ENCODE assay signal across 5 cellular contexts in the genomic region with DNA sequence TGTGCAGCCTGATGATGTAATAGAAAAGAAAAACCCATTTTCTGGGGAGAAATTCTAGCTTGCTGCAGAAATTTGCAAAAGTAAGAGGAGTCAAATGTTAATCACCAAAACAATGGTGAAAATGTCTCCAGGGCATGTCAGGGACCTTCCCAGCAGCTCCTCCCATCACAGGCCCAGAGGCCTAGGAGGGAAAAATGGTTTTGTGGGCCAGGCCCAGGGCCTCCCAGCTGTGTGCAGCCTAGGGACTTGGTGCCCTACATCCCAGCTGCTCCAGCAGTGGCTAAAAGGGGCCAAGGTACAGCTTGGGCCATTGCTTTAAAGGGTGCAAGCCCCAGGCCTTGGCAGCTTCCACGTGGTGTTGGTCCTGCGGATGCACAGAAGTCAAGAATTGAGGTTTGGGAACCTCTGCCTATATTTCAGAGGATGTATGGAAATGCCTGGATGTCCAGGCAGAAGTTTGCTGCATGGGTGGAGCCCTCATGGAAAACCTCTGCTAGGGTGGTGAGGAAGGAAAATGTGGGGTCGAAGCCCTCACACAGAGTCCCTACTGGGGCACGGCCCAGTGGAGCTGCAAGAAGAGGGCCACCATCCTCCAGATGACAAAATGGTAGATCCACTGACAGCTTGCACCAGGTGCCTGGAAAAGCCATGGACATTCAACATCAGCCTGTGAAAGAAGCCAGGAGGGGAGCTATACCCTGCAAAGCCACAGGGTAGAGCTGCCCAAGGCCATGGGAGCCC.
DNase-seq lines count a peak whose midpoint lies in the region; ATAC-seq, FAIRE-seq and TF ChIP-seq lines count a peak whose summit lies in the region.
"Not testable (repeated sequence)": the region's sequence is repeated elsewhere in the genome, so short reads cannot be mapped to it uniquely, and the experiment has no call there.

No MANE protein-coding gene starts in this region.

- not testable (repeated sequence) for H2AK5ac ChIP-seq in trophoblast cell (ENCODE audit: low read length)

- TF ChIP-seq RAD21 in A549 (conservative IDR thresholded peaks at IDR 0.05 in 1 of 2, IDR thresholded peaks at IDR 0.05 in 1 of 2), result not testable (repeated sequence)

- TF ChIP-seq CTCF in A549 (IDR thresholded peaks at IDR 0.05); ascending aorta (IDR thresholded peaks at IDR 0.05); tibial artery (IDR thresholded peaks at IDR 0.05): not testable (repeated sequence)

- H3K27me3 ChIP-seq in ascending aorta; trophoblast cell (ENCODE audit: insufficient read depth, low read length); tibial artery: not testable (repeated sequence)

- not testable (repeated sequence) for H3K23ac ChIP-seq in trophoblast cell (ENCODE audit: low read length)

- H3K18ac ChIP-seq in trophoblast cell (ENCODE audit: low read length), result not testable (repeated sequence)

- H3K9ac ChIP-seq in trophoblast cell (ENCODE audit: low read length), result not testable (repeated sequence)

- intact Hi-C loops in ascending aorta (cut with DNase I), result loop anchor here (5.0 kb wide), 1 partner anchor 36 kb away; no protein-coding TSS in a partner anchor
- intact Hi-C loops in tibial artery (cut with DNase I; ENCODE audit: low total_unique reads), result not testable (repeated sequence)

- 54% methylated on average over 4 of the region's 4 CpGs for WGBS in A549 (ENCODE audit: missing lambda C conversion rate)
- no CpG with 5 or more reads among the region's 4 CpGs for WGBS in trophoblast cell (ENCODE audit: extremely low coverage, insufficient coverage, insufficient read length)

- not testable (repeated sequence) for TF ChIP-seq EP300 in A549 (IDR thresholded peaks at IDR 0.05)

- not testable (repeated sequence) for H3K27ac ChIP-seq in A549; trophoblast cell (ENCODE audit: low read depth, low read length)
- peak overlapping the region; percentile 60 to 87 for H3K27ac ChIP-seq in ascending aorta
- peak overlapping the region; percentile 63 to 71 for H3K27ac ChIP-seq in tibial artery

- H3K4me3 ChIP-seq in A549, ascending aorta, tibial artery: not testable (repeated sequence)
- peak overlapping the region; percentile 32 for H3K4me3 ChIP-seq in trophoblast cell (ENCODE audit: low read depth, low read length)

- not testable (repeated sequence) for H4K12ac ChIP-seq in trophoblast cell (ENCODE audit: low read depth, low read length)

- not testable (repeated sequence) for H3K79me1 ChIP-seq in trophoblast cell (ENCODE audit: low read length)

- H3K79me2 ChIP-seq in trophoblast cell (ENCODE audit: control insufficient read depth, insufficient read depth, low read length, poor library complexity), result not testable (repeated sequence)

- POLR2A ChIA-PET in A549 (lab: Yijun Ruan, JAX), result interaction anchor here (0.7 kb wide), 1 partner anchor 223 kb away, joined by 5 read pairs; no protein-coding TSS in a partner anchor

- DNase-seq in A549 (ENCODE audit: low read depth in 1 of 2, low spot score in 1 of 2); ascending aorta (ENCODE audit: low spot score in 2 of 2); trophoblast cell; tibial artery: not testable (repeated sequence)
- peak; percentile 6 for DNase-seq in DMS 273 (lab: John Stamatoyannopoulos, UW; ENCODE audit: unreplicated experiment)

- not testable (repeated sequence) for H2BK120ac ChIP-seq in trophoblast cell (ENCODE audit: insufficient read depth, low read length, poor library complexity)

- not testable (repeated sequence) for TF ChIP-seq POLR2A in A549 (IDR thresholded peaks at IDR 0.05; ENCODE audit: low read length)

- H3K14ac ChIP-seq in trophoblast cell (ENCODE audit: low read length), result not testable (repeated sequence)

- CTCF ChIA-PET in A549 (lab: Yijun Ruan, JAX), result interaction anchor here (1.0 kb wide), 1 partner anchor 10 kb away, joined by 3 read pairs; no protein-coding TSS in a partner anchor

- not testable (repeated sequence) for H4K8ac ChIP-seq in trophoblast cell (ENCODE audit: low read depth, low read length)

- not testable (repeated sequence) for H2BK12ac ChIP-seq in trophoblast cell (ENCODE audit: low read length)

- not testable (repeated sequence) for H3K4me2 ChIP-seq in A549; trophoblast cell (ENCODE audit: low read length)

- H2AFZ ChIP-seq in trophoblast cell (ENCODE audit: insufficient read depth, low read length, poor library complexity), result not testable (repeated sequence)

- not testable (repeated sequence) for H3K36me3 ChIP-seq in ascending aorta; trophoblast cell (ENCODE audit: control insufficient read depth in 1 of 2, insufficient read depth in 2 of 2, low read length in 2 of 2); tibial artery

- H3K9me3 ChIP-seq in A549, result peaks cover 61% of the 10 kb centered on the region
- not testable (repeated sequence) for H3K9me3 ChIP-seq in ascending aorta; trophoblast cell (ENCODE audit: insufficient read depth, low read depth, low read length); tibial artery

- not testable (repeated sequence) for FAIRE-seq in A549 (lab: Jason Lieb, UNC)

- not testable (repeated sequence) for H2BK5ac ChIP-seq in trophoblast cell (ENCODE audit: low read depth, low read length, poor library complexity)

- not testable (repeated sequence) for ATAC-seq in A549

- not testable (repeated sequence) for H4K91ac ChIP-seq in trophoblast cell (ENCODE audit: low read depth, low read length)

- H3K4ac ChIP-seq in trophoblast cell (ENCODE audit: low read depth, low read length), result not testable (repeated sequence)

- not testable (repeated sequence) for H3K4me1 ChIP-seq in A549; trophoblast cell (ENCODE audit: control insufficient read depth in 1 of 2, insufficient read depth in 2 of 2, low read length in 2 of 2)
- H3K4me1 ChIP-seq in ascending aorta, result peaks cover 4 to 13% of the 10 kb centered on the region in 2 donors
- peaks cover 0 to 31% (median 0%) of the 10 kb centered on the region in 4 donors for H3K4me1 ChIP-seq in tibial artery

TF ChIP-seq in A549, 52 proteins besides CTCF, POLR2A, EP300 and RAD21:
- peak; percentile 73 for TF ChIP-seq ZFP36 (IDR thresholded peaks at IDR 0.05; ENCODE audit: borderline replicate concordance, partially characterized antibody)
